In genomic region chr19:43332058-43332922, GRCh38 we compare ENCODE assay signal across 16 cellular contexts. TPM values are rescaled to one million over a fixed set of nuclear protein-coding genes. Genes with fewer than 3 reads are reported as not detected.
"Had no signal": no experiment of that assay in that cellular context is flagged by ENCODE, and none has a peak within 500 bp of the region (broad histone marks: within the 10 kb centered on the region; RNA-seq: fewer than 3 reads in every experiment).

No MANE protein-coding gene starts in this region.

- H3K27ac ChIP-seq: adrenal gland, coronary artery, foreskin keratinocyte, lower lobe of right lung, neural progenitor cell, pancreas had no signal

- H3K9me3 ChIP-seq: adrenal gland, lower lobe of right lung, pancreas had no signal

- H3K36me3 ChIP-seq: adrenal gland, lower lobe of right lung, neural progenitor cell, pancreas had no signal

- H3K4me3 ChIP-seq: adrenal gland, coronary artery, lower lobe of right lung, neural progenitor cell, pancreas had no signal

- H3K27ac Mint-ChIP-seq: activated naive CD4-positive, alpha-beta T cell treated with anti-CD3 and anti-CD28 coated beads, Interleukin-2, amount 50 U/mL, for 24 hours; immature natural killer cell; neural progenitor cell had no signal

- H3K27me3 ChIP-seq: adrenal gland, foreskin keratinocyte, neural progenitor cell, pancreas had no signal

- H3K4me1 Mint-ChIP-seq: activated naive CD4-positive, alpha-beta T cell treated with anti-CD3 and anti-CD28 coated beads, Interleukin-2, amount 50 U/mL, for 24 hours; neural progenitor cell; T-cell had no signal

- ATAC-seq: pancreas had no signal

- H3K4me1 ChIP-seq: adrenal gland, lower lobe of right lung, neural progenitor cell, pancreas had no signal

- FAIRE-seq: endothelial cell of umbilical vein, pancreas had no signal

- H3K9me3 Mint-ChIP-seq: activated naive CD4-positive, alpha-beta T cell treated with anti-CD3 and anti-CD28 coated beads, Interleukin-2, amount 50 U/mL, for 24 hours; immature natural killer cell; T-cell had no signal

- H3K4me3 Mint-ChIP-seq: activated naive CD4-positive, alpha-beta T cell treated with anti-CD3 and anti-CD28 coated beads, Interleukin-2, amount 50 U/mL, for 24 hours; immature natural killer cell; naive B cell; neural progenitor cell; T-cell had no signal

- DNase-seq: activated CD4-positive, alpha-beta T cell treated with anti-CD3 and anti-CD28 coated beads for 1 hour; caudate nucleus; foreskin keratinocyte; lower lobe of right lung; midbrain; naive B cell; pancreas; substantia nigra; T-helper 9 cell had no signal

- H3K27me3 Mint-ChIP-seq: activated naive CD4-positive, alpha-beta T cell treated with anti-CD3 and anti-CD28 coated beads, Interleukin-2, amount 50 U/mL, for 24 hours had no signal

- H3K36me3 Mint-ChIP-seq: activated naive CD4-positive, alpha-beta T cell treated with anti-CD3 and anti-CD28 coated beads, Interleukin-2, amount 50 U/mL, for 24 hours; immature natural killer cell; naive B cell; neural progenitor cell; T-cell had no signal

RNA-seq across cellular contexts. Expression of gene CD177, which starts 21.2 kb away (rescaled TPM):
- total RNA-seq: T-cell had no signal
